ENCODE assay signal across 8 cellular contexts in genomic region chr11:62680825-62681240, GRCh38. TPM values are rescaled to one million over a fixed set of nuclear protein-coding genes. Genes with fewer than 3 reads are reported as not detected.
DNase-seq lines count a peak whose midpoint lies in the region; ATAC-seq, FAIRE-seq and TF ChIP-seq lines count a peak whose summit lies in the region.

No MANE protein-coding gene starts in this region.

- H3K4me3 ChIP-seq in GM12878 (no peak overlapping the region), kidney epithelial cell (ENCODE audit: low read depth, low read length) (no peak overlapping the region), testis (no peak overlapping the region)

- H3K4me1 Mint-ChIP-seq in CD14-positive monocyte: peaks cover 30% of the 10 kb centered on the region

- H3K27me3 ChIP-seq in GM12878 (replicated peaks in 1 of 2; ENCODE audit: control insufficient read depth in 2 of 2, insufficient read depth in 2 of 2, low read length in 1 of 2) (no peaks in the 10 kb centered on the region), kidney epithelial cell (ENCODE audit: control insufficient read depth, insufficient read depth, low read length) (no peaks in the 10 kb centered on the region), testis (no peaks in the 10 kb centered on the region)

- H3K27ac ChIP-seq in RWPE1 (peak overlapping the region; percentile 88), GM12878 (ENCODE audit: control insufficient read depth, insufficient read depth) (no peak overlapping the region), testis (peak overlapping the region in 1 of 2 donors; percentile 25)

- H3K9me3 ChIP-seq in GM12878 (replicated peaks; ENCODE audit: control insufficient read depth, insufficient read depth, low read length) (no peaks in the 10 kb centered on the region), testis (no peaks in the 10 kb centered on the region)

- peak; percentile 64 for TF ChIP-seq RAD21 in GM12878 (IDR thresholded peaks at IDR 0.05; ENCODE audit: insufficient read depth, low read depth, low read length)

- peaks cover 21 to 25% of the 10 kb centered on the region in 2 donors for H3K36me3 Mint-ChIP-seq in CD14-positive monocyte

- no peaks in the 10 kb centered on the region for H3K9me3 Mint-ChIP-seq in CD14-positive monocyte

- TF ChIP-seq POLR2A in GM12878 (IDR thresholded peaks at IDR 0.05; ENCODE audit: low read depth, low read length): no peak
- TF ChIP-seq POLR2A in testis (IDR thresholded peaks at IDR 0.05): no peak

- no peak for FAIRE-seq in GM12878 (lab: Jason Lieb, UNC)

- H3K27me3 Mint-ChIP-seq in CD14-positive monocyte (ENCODE audit: low read depth in 3 of 3): peaks cover 0 to 3% (median 2%) of the 10 kb centered on the region in 3 donors

- peak overlapping the region in 1 of 7 donors; percentile 30 for H3K27ac Mint-ChIP-seq in CD14-positive monocyte

- RAD21 ChIA-PET in GM12878 (lab: Charles Lee; ENCODE audit: unreplicated experiment): interaction anchor here (0.9 to 1.9 kb wide), 8 partner anchors 9 to 256 kb away, joined by 3 to 8 read pairs (median 3); partner anchors contain the start of genes C11orf98, CSKMT, LBHD1 and TMEM179B

- no peaks in the 10 kb centered on the region; the same call in 1 of the 2 replicates for H4K20me1 ChIP-seq in GM12878 (ENCODE audit: control insufficient read depth, insufficient read depth)

- TF ChIP-seq CTCF in CD14-positive monocyte (IDR thresholded peaks at IDR 0.05) (peak; percentile 25), RWPE1 (conservative IDR thresholded peaks at IDR 0.05; ENCODE audit: low read depth) (peak; percentile 71), GM12878 (IDR thresholded peaks at IDR 0.05 in 2 of 3, conservative IDR thresholded peaks at IDR 0.05 in 1 of 3; ENCODE audit: control insufficient read depth in 2 of 3, extremely low read depth in 1 of 3, insufficient read depth in 1 of 3, low read depth in 3 of 3, low read length in 3 of 3) (peak; percentile 63 to 69 (median 65)), kidney epithelial cell (IDR thresholded peaks at IDR 0.05; ENCODE audit: insufficient read depth, low read length, poor library complexity, severe bottlenecking) (peak; percentile 56), testis (IDR thresholded peaks at IDR 0.05) (peak; percentile 58 to 67 (median 65))

- intact Hi-C loops in CD14-positive monocyte (cut with micrococcal nuclease): no loop called here
- intact Hi-C loops in GM12878 (cut with micrococcal nuclease; ENCODE audit: unreplicated experiment): loop anchor here (2.0 to 10.0 kb wide), 2 partner anchors 160 to 216 kb away; no protein-coding TSS in a partner anchor
- intact Hi-C loops in testis (cut with DNase I; ENCODE audit: low total_unique reads): no loop called here

- no TSS peak for BruUV-seq in GM12878 (replicated peaks; lab: Mats Ljungman, UMichigan)

- SMC1A ChIA-PET in GM12878 (lab: Charles Lee; ENCODE audit: uncharacterized antibody, unreplicated experiment): interaction anchor here (0.6 to 2.1 kb wide), 18 partner anchors 9 to 201 kb away, joined by 3 to 7 read pairs (median 4); partner anchors contain the start of genes C11orf98, CSKMT, HNRNPUL2 and LBHD1

- H3K36me3 ChIP-seq in GM12878 (ENCODE audit: control insufficient read depth in 2 of 2, insufficient read depth in 2 of 2, low read length in 1 of 2) (peaks cover 0 to 7% of the 10 kb centered on the region in 2 experiments; a peak in 1 of 4 replicates), kidney epithelial cell (ENCODE audit: control insufficient read depth, insufficient read depth, low read length) (peaks cover 3% of the 10 kb centered on the region), testis (ENCODE audit: low read depth, missing control alignments) (no peaks in the 10 kb centered on the region)

- H3K4me3 Mint-ChIP-seq in CD14-positive monocyte: no peak overlapping the region

- CTCF ChIA-PET in RWPE1 (lab: Yijun Ruan, JAX) (interaction anchor here (0.6 to 2.5 kb wide), 9 partner anchors 8 to 538 kb away, joined by 3 to 17 read pairs (median 6); partner anchors contain the start of genes HNRNPUL2, LRRN4CL and TTC9C), GM12878 (lab: Yijun Ruan, JAX) (interaction anchor here (0.6 to 2.9 kb wide), 28 partner anchors 9 to 256 kb away, joined by 3 to 24 read pairs (median 4); partner anchors contain the start of genes C11orf98, CSKMT, LRRN4CL and POLR2G)

- H2AFZ ChIP-seq in GM12878 (ENCODE audit: control insufficient read depth, low read depth, low read length): peak overlapping the region; percentile 74

- POLR2A ChIA-PET in RWPE1 (lab: Yijun Ruan, JAX; ENCODE audit: low non-redundant PET): interaction anchor here (0.5 to 1.1 kb wide), 4 partner anchors 11 to 80 kb away, joined by 4 to 8 read pairs (median 6); no protein-coding TSS in a partner anchor
- POLR2A ChIA-PET in GM12878 (lab: Charles Lee): interaction anchor here (0.5 to 9.7 kb wide), 17 partner anchors 9 to 245 kb away, joined by 3 to 83 read pairs (median 4); partner anchors contain the start of genes BSCL2, C11orf98, CSKMT and GNG3

- DNase-seq in CD14-positive monocyte (ENCODE audit: low spot score) (no peak), KBM-7 (peak; percentile 72), RWPE1 (ENCODE audit: low spot score) (peak; percentile 69), GM12878 (ENCODE audit: low read depth, low spot score) (no peak), kidney epithelial cell (ENCODE audit: low read depth) (no peak), testis (peak; percentile 78)

- H3K4me1 ChIP-seq in GM12878 (ENCODE audit: control insufficient read depth, insufficient read depth, low read length) (peaks cover 11% of the 10 kb centered on the region), testis (peaks cover 20% of the 10 kb centered on the region)

- H3K79me2 ChIP-seq in GM12878 (ENCODE audit: control insufficient read depth, insufficient read depth, low read length): peaks cover 20% of the 10 kb centered on the region

- in situ Hi-C loops in KBM-7 (cut with MboI; ENCODE audit: low pct_unique_long_range_greater_than_20kb, low sequenced_read_pairs) (loop anchor here (25.0 kb wide), 1 partner anchor 294 kb away; no protein-coding TSS in a partner anchor), GM12878 (cut with MboI) (no loop called here)

- no peak overlapping the region for H3K9ac ChIP-seq in GM12878 (ENCODE audit: control insufficient read depth, insufficient read depth, low read length)

- no peak for TF ChIP-seq EP300 in GM12878 (IDR thresholded peaks at IDR 0.05; ENCODE audit: borderline replicate concordance in 1 of 2, control insufficient read depth in 1 of 2, low read depth in 2 of 2, low read length in 2 of 2)

- WGBS in GM12878 (ENCODE audit: insufficient coverage, insufficient replicate concordance, low lambda C conversion rate, missing lambda C conversion rate): 36% methylated on average over 4 of the region's 4 CpGs
- WGBS in testis, 2 donors: 60 to 64% methylated on average over 4 of the region's 4 CpGs

- ATAC-seq in GM18498 (IDR thresholded peaks at IDR 0.05; ENCODE audit: unreplicated experiment) (peak; percentile 64), GM12878 (peak; percentile 91), HG02759 (IDR thresholded peaks at IDR 0.05; ENCODE audit: unreplicated experiment) (no peak)

- no peak overlapping the region for H3K4me2 ChIP-seq in GM12878 (ENCODE audit: control insufficient read depth, insufficient read depth)

RNA-seq across cellular contexts. Expression of gene UBXN1, which starts 2.0 kb away (rescaled TPM):
- 100 to 1,000 TPM in 1 of 2 donors, 10 to 100 TPM in 1; 93.9 to 106 TPM for polyA plus RNA-seq in CD14-positive monocyte
- 29.9 and 38.5 TPM in 2 replicates for total RNA-seq in GM12878 (2013; cell fraction: nucleolus; rRNA removed)
- total RNA-seq in GM12878 (2014; rRNA removed): 119 and 120 TPM in 2 replicates
- total RNA-seq in GM12878 (2014; rRNA removed; fragmentation: Illumina TruSeq; extraction: Trizol): 93.7 and 105 TPM in 2 replicates
- 122 and 127 TPM in 2 replicates for total RNA-seq in GM12878 (2021)
- 238 TPM for polyA plus RNA-seq in GM12878 (2011; ENCODE audit: low read depth)
- 49.2 and 70.8 TPM in 2 replicates for polyA plus RNA-seq in GM12878 (2011; rRNA removed)
- 84.9 and 108 TPM in 2 replicates for polyA plus RNA-seq in GM12878 (2011; cell fraction: cytosol; rRNA removed)
- polyA plus RNA-seq in GM12878 (2011; cell fraction: nucleus; rRNA removed): 115 and 144 TPM in 2 replicates
- polyA plus RNA-seq in GM12878 (2012): 101 and 104 TPM in 2 replicates
- 52.0 and 117 TPM in 2 replicates for polyA plus RNA-seq in GM12878 (2014; fragmentation: Illumina TruSeq; extraction: Trizol)
- polyA plus RNA-seq in GM12878 (2014; fragmentation: Nextera tagmentation; extraction: Ambion mirVana): 10 to 100 TPM in 1 of 2 experiments, 1 to 10 TPM in 1; 7.0 to 20.7 TPM
- polyA plus RNA-seq in GM12878 (2014; rRNA removed): 162 and 173 TPM in 2 replicates
- 100 to 1,000 TPM; 101 to 108 TPM for polyA plus RNA-seq in GM12878 (2016; fragmentation: Nextera tagmentation; extraction: Ambion mirVana)
- polyA minus RNA-seq in GM12878 (2011; rRNA and poly(A)+ RNA removed): 32.3 and 42.3 TPM in 2 replicates
- polyA minus RNA-seq in GM12878 (2011; cell fraction: cytosol; rRNA and poly(A)+ RNA removed): 22.1 and 22.9 TPM in 2 replicates
- polyA minus RNA-seq in GM12878 (2011; cell fraction: nucleus; rRNA and poly(A)+ RNA removed): 24.5 and 40.8 TPM in 2 replicates
- total RNA-seq in kidney epithelial cell: 289 and 321 TPM in 2 replicates
- 100 to 1,000 TPM; 173 to 190 TPM for total RNA-seq in testis
- 196 TPM for polyA plus RNA-seq in testis (ENCODE audit: insufficient read depth, low read depth, low replicate concordance)

RNA-seq across cellular contexts. Expression of gene LRRN4CL, which starts 8.5 kb away (rescaled TPM):
- polyA plus RNA-seq in CD14-positive monocyte (not detected), GM12878 (2011; rRNA removed) (not detected in 2 replicates), GM12878 (2014; fragmentation: Illumina TruSeq; extraction: Trizol) (0.01 TPM in 1 of 2 replicates, not detected in the other), GM12878 (2014; fragmentation: Nextera tagmentation; extraction: Ambion mirVana) (not detected), GM12878 (2014; rRNA removed) (not detected in 2 replicates), GM12878 (2016; fragmentation: Nextera tagmentation; extraction: Ambion mirVana) (not detected), testis (ENCODE audit: insufficient read depth, low read depth, low replicate concordance) (5.0 TPM)
- 0.24 TPM in 1 of 2 replicates, not detected in the other for total RNA-seq in GM12878 (2013; cell fraction: nucleolus; rRNA removed)
- total RNA-seq in GM12878 (2014; rRNA removed) (0.05 and 0.06 TPM in 2 replicates), GM12878 (2014; rRNA removed; fragmentation: Illumina TruSeq; extraction: Trizol) (not detected in 2 replicates), GM12878 (2021) (not detected in 2 replicates), kidney epithelial cell (0.25 TPM in 1 of 2 replicates, not detected in the other), testis (1 to 10 TPM; 4.7 to 5.6 TPM)
- not detected for polyA plus RNA-seq in GM12878 (2011; ENCODE audit: low read depth)
- not detected in 2 replicates for polyA plus RNA-seq in GM12878 (2011; cell fraction: cytosol; rRNA removed)
- 0.04 and 0.18 TPM in 2 replicates for polyA plus RNA-seq in GM12878 (2011; cell fraction: nucleus; rRNA removed)
- polyA plus RNA-seq in GM12878 (2012): not detected in 2 replicates
- 0.10 TPM in 1 of 2 replicates, not detected in the other for polyA minus RNA-seq in GM12878 (2011; rRNA and poly(A)+ RNA removed)
- not detected in 2 replicates for polyA minus RNA-seq in GM12878 (2011; cell fraction: cytosol; rRNA and poly(A)+ RNA removed)
- 0.36 and 0.67 TPM in 2 replicates for polyA minus RNA-seq in GM12878 (2011; cell fraction: nucleus; rRNA and poly(A)+ RNA removed)

RNA-seq across cellular contexts. Expression of gene LBHD1, which starts 8.8 kb away (rescaled TPM):
- polyA plus RNA-seq in CD14-positive monocyte: 1 to 10 TPM; 1.9 to 2.9 TPM
- 30.1 and 32.4 TPM in 2 replicates for total RNA-seq in GM12878 (2013; cell fraction: nucleolus; rRNA removed)
- total RNA-seq in GM12878 (2014; rRNA removed): 8.1 and 9.4 TPM in 2 replicates
- total RNA-seq in GM12878 (2014; rRNA removed; fragmentation: Illumina TruSeq; extraction: Trizol): 7.6 and 8.7 TPM in 2 replicates
- 12.0 and 12.6 TPM in 2 replicates for total RNA-seq in GM12878 (2021)
- 6.8 TPM for polyA plus RNA-seq in GM12878 (2011; ENCODE audit: low read depth)
- 6.0 and 6.2 TPM in 2 replicates for polyA plus RNA-seq in GM12878 (2011; rRNA removed)
- polyA plus RNA-seq in GM12878 (2011; cell fraction: cytosol; rRNA removed): 4.8 and 6.1 TPM in 2 replicates
- polyA plus RNA-seq in GM12878 (2011; cell fraction: nucleus; rRNA removed): 17.1 and 21.2 TPM in 2 replicates
- 6.2 and 6.5 TPM in 2 replicates for polyA plus RNA-seq in GM12878 (2012)
- polyA plus RNA-seq in GM12878 (2014; fragmentation: Illumina TruSeq; extraction: Trizol): 7.2 and 8.7 TPM in 2 replicates
- polyA plus RNA-seq in GM12878 (2014; fragmentation: Nextera tagmentation; extraction: Ambion mirVana): 1 to 10 TPM in 1 of 2 experiments, under 1 TPM in 1; 0.79 to 2.4 TPM
- 11.0 and 12.0 TPM in 2 replicates for polyA plus RNA-seq in GM12878 (2014; rRNA removed)
- 1 to 10 TPM; 5.8 to 7.6 TPM for polyA plus RNA-seq in GM12878 (2016; fragmentation: Nextera tagmentation; extraction: Ambion mirVana)
- 7.1 and 11.4 TPM in 2 replicates for polyA minus RNA-seq in GM12878 (2011; rRNA and poly(A)+ RNA removed)
- 2.4 and 3.2 TPM in 2 replicates for polyA minus RNA-seq in GM12878 (2011; cell fraction: cytosol; rRNA and poly(A)+ RNA removed)
- polyA minus RNA-seq in GM12878 (2011; cell fraction: nucleus; rRNA and poly(A)+ RNA removed): 11.2 and 17.0 TPM in 2 replicates
- 4.1 and 4.6 TPM in 2 replicates for total RNA-seq in kidney epithelial cell
- total RNA-seq in testis: 10 to 100 TPM in 1 of 2 donors, 1 to 10 TPM in 1; 8.2 to 11.6 TPM
- polyA plus RNA-seq in testis (ENCODE audit: insufficient read depth, low read depth, low replicate concordance): 11.1 TPM

RNA-seq across cellular contexts. Expression of gene UQCC3, which starts 9.4 kb away (rescaled TPM):
- 1 to 10 TPM; 7.2 to 7.9 TPM for polyA plus RNA-seq in CD14-positive monocyte
- 7.9 and 10.1 TPM in 2 replicates for total RNA-seq in GM12878 (2013; cell fraction: nucleolus; rRNA removed)
- total RNA-seq in GM12878 (2014; rRNA removed): 16.3 and 18.2 TPM in 2 replicates
- total RNA-seq in GM12878 (2014; rRNA removed; fragmentation: Illumina TruSeq; extraction: Trizol): 3.6 and 4.6 TPM in 2 replicates
- 9.4 and 10.5 TPM in 2 replicates for total RNA-seq in GM12878 (2021)
- polyA plus RNA-seq in GM12878 (2011; ENCODE audit: low read depth): 1.4 TPM
- polyA plus RNA-seq in GM12878 (2011; rRNA removed): 2.6 and 5.9 TPM in 2 replicates
- polyA plus RNA-seq in GM12878 (2011; cell fraction: cytosol; rRNA removed): 9.1 and 11.4 TPM in 2 replicates
- 4.7 and 5.2 TPM in 2 replicates for polyA plus RNA-seq in GM12878 (2011; cell fraction: nucleus; rRNA removed)
- 6.7 and 8.6 TPM in 2 replicates for polyA plus RNA-seq in GM12878 (2012)
- polyA plus RNA-seq in GM12878 (2014; fragmentation: Illumina TruSeq; extraction: Trizol): 0.35 and 1.3 TPM in 2 replicates
- polyA plus RNA-seq in GM12878 (2014; fragmentation: Nextera tagmentation; extraction: Ambion mirVana): 1 to 10 TPM; 2.0 to 4.6 TPM
- 15.5 and 21.4 TPM in 2 replicates for polyA plus RNA-seq in GM12878 (2014; rRNA removed)
- polyA plus RNA-seq in GM12878 (2016; fragmentation: Nextera tagmentation; extraction: Ambion mirVana): 10 to 100 TPM; 18.1 to 20.5 TPM
- 2.3 and 4.4 TPM in 2 replicates for polyA minus RNA-seq in GM12878 (2011; rRNA and poly(A)+ RNA removed)
- 2.9 and 3.8 TPM in 2 replicates for polyA minus RNA-seq in GM12878 (2011; cell fraction: cytosol; rRNA and poly(A)+ RNA removed)
- polyA minus RNA-seq in GM12878 (2011; cell fraction: nucleus; rRNA and poly(A)+ RNA removed): 5.3 and 7.0 TPM in 2 replicates
- 8.0 and 8.1 TPM in 2 replicates for total RNA-seq in kidney epithelial cell
- total RNA-seq in testis: 1 to 10 TPM; 8.0 to 8.1 TPM
- polyA plus RNA-seq in testis (ENCODE audit: insufficient read depth, low read depth, low replicate concordance): 4.2 TPM

RNA-seq across cellular contexts. Expression of gene CSKMT, which starts 15.7 kb away (rescaled TPM):
- polyA plus RNA-seq in CD14-positive monocyte: 1 to 10 TPM in 1 of 2 donors, under 1 TPM in 1; 0.73 to 1.4 TPM
- total RNA-seq in GM12878 (2013; cell fraction: nucleolus; rRNA removed): 29.5 and 29.6 TPM in 2 replicates
- total RNA-seq in GM12878 (2014; rRNA removed): 20.3 and 27.5 TPM in 2 replicates
- 197 and 213 TPM in 2 replicates for total RNA-seq in GM12878 (2014; rRNA removed; fragmentation: Illumina TruSeq; extraction: Trizol)
- 56.8 and 61.3 TPM in 2 replicates for total RNA-seq in GM12878 (2021)
- polyA plus RNA-seq in GM12878 (2011; ENCODE audit: low read depth): 12.0 TPM
- polyA plus RNA-seq in GM12878 (2011; rRNA removed): 2.8 and 7.0 TPM in 2 replicates
- 12.8 and 13.9 TPM in 2 replicates for polyA plus RNA-seq in GM12878 (2011; cell fraction: cytosol; rRNA removed)
- 11.5 and 15.3 TPM in 2 replicates for polyA plus RNA-seq in GM12878 (2011; cell fraction: nucleus; rRNA removed)
- polyA plus RNA-seq in GM12878 (2012): 15.0 and 16.1 TPM in 2 replicates
- polyA plus RNA-seq in GM12878 (2014; fragmentation: Illumina TruSeq; extraction: Trizol): 2.9 and 8.6 TPM in 2 replicates
- 10 to 100 TPM; 17.0 to 20.4 TPM for polyA plus RNA-seq in GM12878 (2014; fragmentation: Nextera tagmentation; extraction: Ambion mirVana)
- 22.8 and 28.0 TPM in 2 replicates for polyA plus RNA-seq in GM12878 (2014; rRNA removed)
- 10 to 100 TPM; 18.3 to 23.6 TPM for polyA plus RNA-seq in GM12878 (2016; fragmentation: Nextera tagmentation; extraction: Ambion mirVana)
- 25.0 and 33.4 TPM in 2 replicates for polyA minus RNA-seq in GM12878 (2011; rRNA and poly(A)+ RNA removed)
- 111 and 165 TPM in 2 replicates for polyA minus RNA-seq in GM12878 (2011; cell fraction: cytosol; rRNA and poly(A)+ RNA removed)
- polyA minus RNA-seq in GM12878 (2011; cell fraction: nucleus; rRNA and poly(A)+ RNA removed): 69.0 and 288 TPM in 2 replicates
- 3.4 and 4.0 TPM in 2 replicates for total RNA-seq in kidney epithelial cell
- total RNA-seq in testis: 1 to 10 TPM; 2.4 to 3.7 TPM
- 2.0 TPM for polyA plus RNA-seq in testis (ENCODE audit: insufficient read depth, low read depth, low replicate concordance)

Comparison
In these comparisons a context has a peak if more than half of its experiments do, and no peak if none do; other contexts are left out.
1. DNase-seq: peak in KBM-7 (single experiment), RWPE1 (single experiment) and testis (single experiment); none in CD14-positive monocyte (single experiment), GM12878 (single experiment) and kidney epithelial cell (single experiment).
2. Peak in every context shown above with its lines, with median percentiles within 50 percentile points of each other: CTCF ChIP-seq.